Comparison of ENCODE assay signal across 10 cellular contexts in the genomic region with DNA sequence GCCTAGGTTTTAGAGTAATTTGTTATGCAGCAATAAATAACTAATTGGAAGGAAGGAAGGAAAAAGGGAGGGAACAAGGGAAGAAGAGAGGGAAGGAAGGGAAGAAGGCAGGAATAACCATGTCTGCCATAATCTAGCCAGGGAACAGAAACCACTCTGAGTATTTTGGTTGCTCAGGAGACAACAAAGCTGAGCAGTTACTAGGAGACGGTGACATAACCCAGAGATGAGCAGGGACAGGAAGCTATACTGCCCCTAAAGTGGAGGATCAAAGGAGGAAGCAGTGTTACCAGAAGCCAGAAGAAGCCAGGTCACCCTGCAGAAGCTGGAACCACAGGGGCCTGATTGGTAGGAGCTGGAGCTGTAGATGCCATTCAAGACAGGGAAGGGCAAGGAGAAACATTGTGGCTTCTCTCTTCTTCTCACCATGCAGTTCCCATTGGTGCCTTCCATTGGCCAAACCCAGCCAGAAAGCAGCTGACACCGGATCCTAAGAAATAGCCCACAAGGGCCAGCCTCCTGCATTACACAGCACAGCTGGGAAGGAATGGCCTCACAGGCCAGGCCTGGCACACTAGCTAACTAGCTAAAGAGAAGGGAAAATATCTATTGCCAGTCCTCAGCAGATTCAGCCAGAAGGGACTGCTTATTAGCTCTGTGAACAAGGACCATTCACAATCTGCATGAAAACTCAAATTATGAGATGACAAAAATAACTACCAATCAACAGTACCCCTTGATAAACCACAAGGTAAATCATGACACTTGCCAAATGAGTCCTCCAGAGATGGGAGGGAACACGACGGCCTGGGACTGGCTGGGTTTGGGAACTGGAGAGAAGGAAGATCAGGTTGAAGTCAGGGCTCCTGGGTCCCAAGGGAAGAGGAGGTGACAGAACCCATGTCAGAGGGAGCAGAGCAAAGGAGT.
DNase-seq lines count a peak whose midpoint lies in the region; ATAC-seq and FAIRE-seq lines count a peak whose summit lies in the region.
"Had no signal": no experiment of that assay in that cellular context is flagged by ENCODE, and none has a peak within 500 bp of the region (broad histone marks: within the 10 kb centered on the region; RNA-seq: fewer than 3 reads in every experiment).

No MANE protein-coding gene starts in this region.

- no peaks in the 10 kb centered on the region for H3K36me3 ChIP-seq in small intestine (ENCODE audit: control insufficient read depth in 2 of 2, insufficient read depth in 2 of 2, low read length in 2 of 2)
- H3K36me3 ChIP-seq: SJSA1 had no signal

- no peak for FAIRE-seq in small intestine (lab: Jason Lieb, UNC)

- no peaks in the 10 kb centered on the region for H3K9me3 ChIP-seq in small intestine (ENCODE audit: control insufficient read depth, low read depth)
- H3K9me3 ChIP-seq: SJSA1 had no signal

- H3K27ac ChIP-seq in small intestine (ENCODE audit: low read depth in 1 of 2, low read length in 1 of 2), result peak overlapping the region in 1 of 2 donors; percentile 58
- H3K27ac ChIP-seq: SJSA1 had no signal

- H3K4me1 ChIP-seq in small intestine (ENCODE audit: control insufficient read depth in 2 of 2, insufficient read depth in 1 of 2, low read depth in 1 of 2, low read length in 1 of 2), result no peaks in the 10 kb centered on the region
- H3K4me1 ChIP-seq: SJSA1 had no signal

- intact Hi-C loops in left ventricle myocardium superior (cut with micrococcal nuclease), result no loop called here

- H3K4me3 ChIP-seq in small intestine (ENCODE audit: low read depth in 1 of 2, low read length in 2 of 2), result no peak overlapping the region
- H3K4me3 ChIP-seq: SJSA1 had no signal

- no peaks in the 10 kb centered on the region for H3K27me3 ChIP-seq in small intestine (ENCODE audit: control insufficient read depth in 2 of 2, insufficient read depth in 2 of 2, low read length in 2 of 2)

- peak; percentile 18 for ATAC-seq in GM19397 (IDR thresholded peaks at IDR 0.05; ENCODE audit: unreplicated experiment)
- peak; percentile 33 for ATAC-seq in HG03196 (IDR thresholded peaks at IDR 0.05; ENCODE audit: unreplicated experiment)
- no peak for ATAC-seq in left ventricle myocardium superior

- WGBS in small intestine, 3 donors, result 77 to 78% (median 77%) methylated on average over 4 of the region's 4 CpGs

- DNase-seq in DMS53 (lab: John Stamatoyannopoulos, UW), result peak; percentile 93
- DNase-seq in activated CD4-positive, CD25-positive, alpha-beta regulatory T cell treated with anti-CD3 and anti-CD28 coated beads, Interleukin-2, amount 50 U/mL, for 72 hours, result peak; percentile 37
- DNase-seq in small intestine, result no peak
- DNase-seq in left ventricle myocardium superior, result no peak
- DNase-seq in HuH-7 (ENCODE audit: low spot score), result no peak
- DNase-seq in globus pallidus (ENCODE audit: low spot score), result no peak
- DNase-seq: natural killer cell had no signal

Comparison
In these comparisons a context has a peak if more than half of its experiments do, and no peak if none do; other contexts are left out.
1. DNase-seq: peak in DMS53 (single experiment) and activated CD4-positive, CD25-positive, alpha-beta regulatory T cell treated with anti-CD3 and anti-CD28 coated beads, Interleukin-2, amount 50 U/mL, for 72 hours (single experiment); none in small intestine (single experiment), left ventricle myocardium superior (single experiment), HuH-7 (single experiment) and globus pallidus (single experiment).